In the genomic region with DNA sequence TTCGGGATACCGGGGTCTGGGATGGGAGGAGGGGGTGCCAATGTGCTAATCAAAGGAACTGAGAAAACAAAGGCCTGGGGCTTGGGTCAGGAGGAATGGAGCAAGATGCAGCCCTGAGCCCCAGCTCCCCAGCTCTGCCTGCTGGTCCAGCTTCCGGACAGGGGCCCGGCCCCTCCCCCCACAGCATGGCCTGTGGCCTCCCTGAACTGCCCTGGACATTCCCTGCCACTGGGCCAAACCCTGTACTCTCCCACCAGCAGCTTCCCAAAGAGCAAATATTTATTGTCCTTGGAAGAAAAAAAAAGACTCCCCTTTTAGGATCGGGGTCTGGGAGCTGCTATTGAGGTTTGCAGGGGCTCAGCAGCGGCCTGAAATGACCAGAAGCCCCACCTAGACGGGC, we compare ENCODE assay signal across 1 cellular context.
TF ChIP-seq lines count a peak whose summit lies in the region.

No MANE protein-coding gene starts in this region.

TF ChIP-seq in HepG2, 621 proteins besides CTCF, POLR2A, EP300 and RAD21 (continues in another document):
- TF ChIP-seq MAZ (IDR thresholded peaks at IDR 0.05; ENCODE audit: borderline replicate concordance, low read depth, low read length) (no peak), MAZ (CRISPR knock-in tag; IDR thresholded peaks at IDR 0.05; ENCODE audit: low read depth) (no peak), ZNF326 (CRISPR knock-in tag; IDR thresholded peaks at IDR 0.05; ENCODE audit: borderline replicate concordance) (no peak), RBAK (CRISPR knock-in tag; IDR thresholded peaks at IDR 0.05) (no peak), ZNF703 (CRISPR knock-in tag; IDR thresholded peaks at IDR 0.05; ENCODE audit: borderline replicate concordance) (no peak), SALL1 (CRISPR knock-in tag; IDR thresholded peaks at IDR 0.05) (peak; percentile 38; the same call in 1 of the 2 replicates), ZNF33B (CRISPR knock-in tag; IDR thresholded peaks at IDR 0.05) (no peak), ZMAT3 (CRISPR knock-in tag; conservative IDR thresholded peaks at IDR 0.05) (no peak), ZNF768 (CRISPR knock-in tag; IDR thresholded peaks at IDR 0.05) (no peak), ZNF605 (CRISPR knock-in tag; IDR thresholded peaks at IDR 0.05) (no peak), TCF12 (IDR thresholded peaks at IDR 0.05) (no peak), TCF12 (CRISPR knock-in tag; IDR thresholded peaks at IDR 0.05) (no peak), CEBPG (CRISPR knock-in tag; IDR thresholded peaks at IDR 0.05) (no peak), TAF15 (IDR thresholded peaks at IDR 0.05; ENCODE audit: low read depth, low read length, poor library complexity, severe bottlenecking) (no peak), ZNF430 (CRISPR knock-in tag; IDR thresholded peaks at IDR 0.05) (no peak), AHR (CRISPR knock-in tag; IDR thresholded peaks at IDR 0.05) (no peak), ZNF468 (CRISPR knock-in tag; IDR thresholded peaks at IDR 0.05) (no peak), RFXANK (CRISPR knock-in tag; IDR thresholded peaks at IDR 0.05) (no peak), ZNF446 (CRISPR knock-in tag; IDR thresholded peaks at IDR 0.05) (no peak), ZNF891 (CRISPR knock-in tag; IDR thresholded peaks at IDR 0.05) (no peak), ZNF124 (CRISPR knock-in tag; IDR thresholded peaks at IDR 0.05) (no peak), NCOA5 (CRISPR knock-in tag; IDR thresholded peaks at IDR 0.05) (no peak), SMARCC2 (IDR thresholded peaks at IDR 0.05) (no peak), POGZ (CRISPR knock-in tag; IDR thresholded peaks at IDR 0.05) (no peak), ZNF614 (CRISPR knock-in tag; IDR thresholded peaks at IDR 0.05; ENCODE audit: borderline replicate concordance) (no peak), ZBTB3 (CRISPR knock-in tag; IDR thresholded peaks at IDR 0.05; ENCODE audit: borderline replicate concordance, low read depth) (no peak), NFRKB (IDR thresholded peaks at IDR 0.05) (no peak), ZNF878 (CRISPR knock-in tag; IDR thresholded peaks at IDR 0.05) (no peak), EEA1 (CRISPR knock-in tag; IDR thresholded peaks at IDR 0.05; ENCODE audit: borderline replicate concordance) (no peak), FOXA1 (IDR thresholded peaks at IDR 0.05) (no peak), FOXA1 (CRISPR knock-in tag; IDR thresholded peaks at IDR 0.05) (no peak), FOXA3 (CRISPR knock-in tag; IDR thresholded peaks at IDR 0.05) (peak; percentile 26; the same call in 1 of the 2 replicates), ARHGAP35 (CRISPR knock-in tag; IDR thresholded peaks at IDR 0.05; ENCODE audit: borderline replicate concordance) (no peak)
- TF ChIP-seq, protein P1, sequence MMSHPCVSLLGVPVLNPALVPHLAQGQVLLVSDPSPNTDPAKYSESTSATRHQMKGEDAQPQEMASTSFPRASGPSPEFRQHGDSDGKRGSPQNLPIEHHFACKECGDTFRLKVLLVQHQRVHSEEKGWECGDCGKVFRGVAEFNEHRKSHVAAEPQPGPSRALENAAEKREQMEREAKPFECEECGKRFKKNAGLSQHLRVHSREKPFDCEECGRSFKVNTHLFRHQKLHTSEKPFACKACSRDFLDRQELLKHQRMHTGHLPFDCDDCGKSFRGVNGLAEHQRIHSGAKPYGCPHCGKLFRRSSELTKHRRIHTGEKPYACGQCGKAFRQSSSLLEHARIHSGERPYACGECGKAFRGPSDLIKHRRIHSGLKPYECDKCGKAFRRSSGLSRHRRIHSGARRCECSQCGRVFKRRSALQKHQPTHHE (CRISPR knock-in tag; IDR thresholded peaks at IDR 0.05; ENCODE audit: borderline replicate concordance), result no peak
- TF ChIP-seq, protein P2, sequence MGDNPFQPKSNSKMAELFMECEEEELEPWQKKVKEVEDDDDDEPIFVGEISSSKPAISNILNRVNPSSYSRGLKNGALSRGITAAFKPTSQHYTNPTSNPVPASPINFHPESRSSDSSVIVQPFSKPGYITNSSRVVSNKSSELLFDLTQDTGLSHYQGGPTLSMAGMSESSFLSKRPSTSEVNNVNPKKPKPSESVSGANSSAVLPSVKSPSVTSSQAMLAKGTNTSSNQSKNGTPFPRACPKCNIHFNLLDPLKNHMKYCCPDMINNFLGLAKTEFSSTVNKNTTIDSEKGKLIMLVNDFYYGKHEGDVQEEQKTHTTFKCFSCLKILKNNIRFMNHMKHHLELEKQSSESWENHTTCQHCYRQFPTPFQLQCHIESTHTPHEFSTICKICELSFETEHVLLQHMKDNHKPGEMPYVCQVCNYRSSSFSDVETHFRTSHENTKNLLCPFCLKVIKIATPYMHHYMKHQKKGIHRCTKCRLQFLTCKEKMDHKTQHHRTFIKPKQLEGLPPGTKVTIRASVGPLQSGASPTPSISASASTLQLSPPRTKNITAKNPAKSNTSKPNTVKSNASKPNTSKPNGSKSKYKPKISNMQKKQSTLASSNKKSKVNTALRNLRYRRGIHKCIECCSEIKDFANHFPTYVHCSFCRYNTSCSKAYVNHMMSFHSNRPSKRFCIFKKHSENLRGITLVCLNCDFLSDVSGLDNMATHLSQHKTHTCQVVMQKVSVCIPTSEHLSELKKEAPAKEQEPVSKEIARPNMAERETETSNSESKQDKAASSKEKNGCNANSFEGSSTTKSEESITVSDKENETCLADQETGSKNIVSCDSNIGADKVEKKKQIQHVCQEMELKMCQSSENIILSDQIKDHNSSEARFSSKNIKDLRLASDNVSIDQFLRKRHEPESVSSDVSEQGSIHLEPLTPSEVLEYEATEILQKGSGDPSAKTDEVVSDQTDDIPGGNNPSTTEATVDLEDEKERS (CRISPR knock-in tag; IDR thresholded peaks at IDR 0.05), result no peak
- TF ChIP-seq, protein P3, sequence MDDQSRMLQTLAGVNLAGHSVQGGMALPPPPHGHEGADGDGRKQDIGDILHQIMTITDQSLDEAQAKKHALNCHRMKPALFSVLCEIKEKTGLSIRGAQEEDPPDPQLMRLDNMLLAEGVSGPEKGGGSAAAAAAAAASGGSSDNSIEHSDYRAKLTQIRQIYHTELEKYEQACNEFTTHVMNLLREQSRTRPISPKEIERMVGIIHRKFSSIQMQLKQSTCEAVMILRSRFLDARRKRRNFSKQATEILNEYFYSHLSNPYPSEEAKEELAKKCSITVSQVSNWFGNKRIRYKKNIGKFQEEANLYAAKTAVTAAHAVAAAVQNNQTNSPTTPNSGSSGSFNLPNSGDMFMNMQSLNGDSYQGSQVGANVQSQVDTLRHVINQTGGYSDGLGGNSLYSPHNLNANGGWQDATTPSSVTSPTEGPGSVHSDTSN (CRISPR knock-in tag; IDR thresholded peaks at IDR 0.05; ENCODE audit: borderline replicate concordance), result no peak
- TF ChIP-seq, protein P4, sequence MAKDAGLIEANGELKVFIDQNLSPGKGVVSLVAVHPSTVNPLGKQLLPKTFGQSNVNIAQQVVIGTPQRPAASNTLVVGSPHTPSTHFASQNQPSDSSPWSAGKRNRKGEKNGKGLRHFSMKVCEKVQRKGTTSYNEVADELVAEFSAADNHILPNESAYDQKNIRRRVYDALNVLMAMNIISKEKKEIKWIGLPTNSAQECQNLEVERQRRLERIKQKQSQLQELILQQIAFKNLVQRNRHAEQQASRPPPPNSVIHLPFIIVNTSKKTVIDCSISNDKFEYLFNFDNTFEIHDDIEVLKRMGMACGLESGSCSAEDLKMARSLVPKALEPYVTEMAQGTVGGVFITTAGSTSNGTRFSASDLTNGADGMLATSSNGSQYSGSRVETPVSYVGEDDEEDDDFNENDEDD (CRISPR knock-in tag; IDR thresholded peaks at IDR 0.05; ENCODE audit: borderline replicate concordance), result no peak
- TF ChIP-seq, protein P5, sequence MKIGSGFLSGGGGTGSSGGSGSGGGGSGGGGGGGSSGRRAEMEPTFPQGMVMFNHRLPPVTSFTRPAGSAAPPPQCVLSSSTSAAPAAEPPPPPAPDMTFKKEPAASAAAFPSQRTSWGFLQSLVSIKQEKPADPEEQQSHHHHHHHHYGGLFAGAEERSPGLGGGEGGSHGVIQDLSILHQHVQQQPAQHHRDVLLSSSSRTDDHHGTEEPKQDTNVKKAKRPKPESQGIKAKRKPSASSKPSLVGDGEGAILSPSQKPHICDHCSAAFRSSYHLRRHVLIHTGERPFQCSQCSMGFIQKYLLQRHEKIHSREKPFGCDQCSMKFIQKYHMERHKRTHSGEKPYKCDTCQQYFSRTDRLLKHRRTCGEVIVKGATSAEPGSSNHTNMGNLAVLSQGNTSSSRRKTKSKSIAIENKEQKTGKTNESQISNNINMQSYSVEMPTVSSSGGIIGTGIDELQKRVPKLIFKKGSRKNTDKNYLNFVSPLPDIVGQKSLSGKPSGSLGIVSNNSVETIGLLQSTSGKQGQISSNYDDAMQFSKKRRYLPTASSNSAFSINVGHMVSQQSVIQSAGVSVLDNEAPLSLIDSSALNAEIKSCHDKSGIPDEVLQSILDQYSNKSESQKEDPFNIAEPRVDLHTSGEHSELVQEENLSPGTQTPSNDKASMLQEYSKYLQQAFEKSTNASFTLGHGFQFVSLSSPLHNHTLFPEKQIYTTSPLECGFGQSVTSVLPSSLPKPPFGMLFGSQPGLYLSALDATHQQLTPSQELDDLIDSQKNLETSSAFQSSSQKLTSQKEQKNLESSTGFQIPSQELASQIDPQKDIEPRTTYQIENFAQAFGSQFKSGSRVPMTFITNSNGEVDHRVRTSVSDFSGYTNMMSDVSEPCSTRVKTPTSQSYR (CRISPR knock-in tag; IDR thresholded peaks at IDR 0.05; ENCODE audit: borderline replicate concordance), result peak; percentile 95
- TF ChIP-seq, protein P6, sequence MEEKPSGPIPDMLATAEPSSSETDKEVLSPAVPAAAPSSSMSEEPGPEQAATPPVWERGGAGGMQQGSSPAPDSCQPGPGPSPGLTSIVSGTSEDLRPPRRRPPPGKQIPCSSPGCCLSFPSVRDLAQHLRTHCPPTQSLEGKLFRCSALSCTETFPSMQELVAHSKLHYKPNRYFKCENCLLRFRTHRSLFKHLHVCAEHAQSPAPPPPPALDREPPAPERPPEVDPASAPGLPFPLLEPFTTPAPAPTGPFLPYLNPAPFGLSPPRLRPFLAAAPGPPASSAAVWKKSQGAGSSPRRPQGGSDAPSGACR (CRISPR knock-in tag; IDR thresholded peaks at IDR 0.05), result no peak
- TF ChIP-seq, protein P7, sequence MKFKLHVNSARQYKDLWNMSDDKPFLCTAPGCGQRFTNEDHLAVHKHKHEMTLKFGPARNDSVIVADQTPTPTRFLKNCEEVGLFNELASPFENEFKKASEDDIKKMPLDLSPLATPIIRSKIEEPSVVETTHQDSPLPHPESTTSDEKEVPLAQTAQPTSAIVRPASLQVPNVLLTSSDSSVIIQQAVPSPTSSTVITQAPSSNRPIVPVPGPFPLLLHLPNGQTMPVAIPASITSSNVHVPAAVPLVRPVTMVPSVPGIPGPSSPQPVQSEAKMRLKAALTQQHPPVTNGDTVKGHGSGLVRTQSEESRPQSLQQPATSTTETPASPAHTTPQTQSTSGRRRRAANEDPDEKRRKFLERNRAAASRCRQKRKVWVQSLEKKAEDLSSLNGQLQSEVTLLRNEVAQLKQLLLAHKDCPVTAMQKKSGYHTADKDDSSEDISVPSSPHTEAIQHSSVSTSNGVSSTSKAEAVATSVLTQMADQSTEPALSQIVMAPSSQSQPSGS (CRISPR knock-in tag; IDR thresholded peaks at IDR 0.05), result no peak
- TF ChIP-seq, protein P8, sequence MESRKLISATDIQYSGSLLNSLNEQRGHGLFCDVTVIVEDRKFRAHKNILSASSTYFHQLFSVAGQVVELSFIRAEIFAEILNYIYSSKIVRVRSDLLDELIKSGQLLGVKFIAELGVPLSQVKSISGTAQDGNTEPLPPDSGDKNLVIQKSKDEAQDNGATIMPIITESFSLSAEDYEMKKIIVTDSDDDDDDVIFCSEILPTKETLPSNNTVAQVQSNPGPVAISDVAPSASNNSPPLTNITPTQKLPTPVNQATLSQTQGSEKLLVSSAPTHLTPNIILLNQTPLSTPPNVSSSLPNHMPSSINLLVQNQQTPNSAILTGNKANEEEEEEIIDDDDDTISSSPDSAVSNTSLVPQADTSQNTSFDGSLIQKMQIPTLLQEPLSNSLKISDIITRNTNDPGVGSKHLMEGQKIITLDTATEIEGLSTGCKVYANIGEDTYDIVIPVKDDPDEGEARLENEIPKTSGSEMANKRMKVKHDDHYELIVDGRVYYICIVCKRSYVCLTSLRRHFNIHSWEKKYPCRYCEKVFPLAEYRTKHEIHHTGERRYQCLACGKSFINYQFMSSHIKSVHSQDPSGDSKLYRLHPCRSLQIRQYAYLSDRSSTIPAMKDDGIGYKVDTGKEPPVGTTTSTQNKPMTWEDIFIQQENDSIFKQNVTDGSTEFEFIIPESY (CRISPR knock-in tag; IDR thresholded peaks at IDR 0.05), result no peak
- TF ChIP-seq, protein P9, sequence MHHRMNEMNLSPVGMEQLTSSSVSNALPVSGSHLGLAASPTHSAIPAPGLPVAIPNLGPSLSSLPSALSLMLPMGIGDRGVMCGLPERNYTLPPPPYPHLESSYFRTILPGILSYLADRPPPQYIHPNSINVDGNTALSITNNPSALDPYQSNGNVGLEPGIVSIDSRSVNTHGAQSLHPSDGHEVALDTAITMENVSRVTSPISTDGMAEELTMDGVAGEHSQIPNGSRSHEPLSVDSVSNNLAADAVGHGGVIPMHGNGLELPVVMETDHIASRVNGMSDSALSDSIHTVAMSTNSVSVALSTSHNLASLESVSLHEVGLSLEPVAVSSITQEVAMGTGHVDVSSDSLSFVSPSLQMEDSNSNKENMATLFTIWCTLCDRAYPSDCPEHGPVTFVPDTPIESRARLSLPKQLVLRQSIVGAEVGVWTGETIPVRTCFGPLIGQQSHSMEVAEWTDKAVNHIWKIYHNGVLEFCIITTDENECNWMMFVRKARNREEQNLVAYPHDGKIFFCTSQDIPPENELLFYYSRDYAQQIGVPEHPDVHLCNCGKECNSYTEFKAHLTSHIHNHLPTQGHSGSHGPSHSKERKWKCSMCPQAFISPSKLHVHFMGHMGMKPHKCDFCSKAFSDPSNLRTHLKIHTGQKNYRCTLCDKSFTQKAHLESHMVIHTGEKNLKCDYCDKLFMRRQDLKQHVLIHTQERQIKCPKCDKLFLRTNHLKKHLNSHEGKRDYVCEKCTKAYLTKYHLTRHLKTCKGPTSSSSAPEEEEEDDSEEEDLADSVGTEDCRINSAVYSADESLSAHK (CRISPR knock-in tag; IDR thresholded peaks at IDR 0.05; ENCODE audit: borderline replicate concordance), result no peak
- TF ChIP-seq, protein P10, sequence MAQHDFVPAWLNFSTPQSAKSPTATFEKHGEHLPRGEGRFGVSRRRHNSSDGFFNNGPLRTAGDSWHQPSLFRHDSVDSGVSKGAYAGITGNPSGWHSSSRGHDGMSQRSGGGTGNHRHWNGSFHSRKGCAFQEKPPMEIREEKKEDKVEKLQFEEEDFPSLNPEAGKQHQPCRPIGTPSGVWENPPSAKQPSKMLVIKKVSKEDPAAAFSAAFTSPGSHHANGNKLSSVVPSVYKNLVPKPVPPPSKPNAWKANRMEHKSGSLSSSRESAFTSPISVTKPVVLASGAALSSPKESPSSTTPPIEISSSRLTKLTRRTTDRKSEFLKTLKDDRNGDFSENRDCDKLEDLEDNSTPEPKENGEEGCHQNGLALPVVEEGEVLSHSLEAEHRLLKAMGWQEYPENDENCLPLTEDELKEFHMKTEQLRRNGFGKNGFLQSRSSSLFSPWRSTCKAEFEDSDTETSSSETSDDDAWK (CRISPR knock-in tag; IDR thresholded peaks at IDR 0.05), result no peak
- TF ChIP-seq, protein P11, sequence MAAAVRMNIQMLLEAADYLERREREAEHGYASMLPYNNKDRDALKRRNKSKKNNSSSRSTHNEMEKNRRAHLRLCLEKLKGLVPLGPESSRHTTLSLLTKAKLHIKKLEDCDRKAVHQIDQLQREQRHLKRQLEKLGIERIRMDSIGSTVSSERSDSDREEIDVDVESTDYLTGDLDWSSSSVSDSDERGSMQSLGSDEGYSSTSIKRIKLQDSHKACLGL (CRISPR knock-in tag; IDR thresholded peaks at IDR 0.05), result no peak
